Comparison of ENCODE assay signal across 1 cellular context in genomic region chr7:66682350-66683093, GRCh38.
TF ChIP-seq lines count a peak whose summit lies in the region.

No MANE protein-coding gene starts in this region.

TF ChIP-seq in K562, 482 proteins besides CTCF, POLR2A, EP300 and RAD21 (continued from another document and continues in another):
- TF ChIP-seq POLR2G (IDR thresholded peaks at IDR 0.05; ENCODE audit: low read depth, low read length) (peak; percentile 15; the same call in 1 of the 2 replicates), ZNF347 (CRISPR knock-in tag; IDR thresholded peaks at IDR 0.05; ENCODE audit: low read depth) (no peak), GABPB2 (CRISPR knock-in tag; conservative IDR thresholded peaks at IDR 0.05) (no peak), RERE (CRISPR knock-in tag; IDR thresholded peaks at IDR 0.05; ENCODE audit: borderline replicate concordance) (no peak), KHSRP (IDR thresholded peaks at IDR 0.05) (no peak), ZNF384 (IDR thresholded peaks at IDR 0.05; ENCODE audit: low read depth, low read length) (no peak), FOXA3 (CRISPR knock-in tag; conservative IDR thresholded peaks at IDR 0.05 in 1 of 2, IDR thresholded peaks at IDR 0.05 in 1 of 2) (peak in 1 of 2 experiments; percentile 5; a peak in 1 of 4 replicates), HBP1 (CRISPR knock-in tag; IDR thresholded peaks at IDR 0.05) (no peak), KDM5B (IDR thresholded peaks at IDR 0.05; ENCODE audit: insufficient replicate concordance, low read depth, low read length) (no peak), SAP30 (IDR thresholded peaks at IDR 0.05; ENCODE audit: borderline replicate concordance, insufficient read depth, low read depth, low read length, poor library complexity, severe bottlenecking) (peak; percentile 24), NCOA6 (IDR thresholded peaks at IDR 0.05) (peak; percentile 98), PKNOX1 (IDR thresholded peaks at IDR 0.05) (no peak), ELF1 (tag; IDR thresholded peaks at IDR 0.05) (peak; percentile 35), XRCC5 (IDR thresholded peaks at IDR 0.05; ENCODE audit: low read depth, low read length) (no peak), E2F3 (CRISPR knock-in tag; IDR thresholded peaks at IDR 0.05) (no peak), ELF4 (CRISPR knock-in tag; IDR thresholded peaks at IDR 0.05) (no peak), EGR1 (conservative IDR thresholded peaks at IDR 0.05) (peak; percentile 55), E2F6 (IDR thresholded peaks at IDR 0.05; ENCODE audit: borderline replicate concordance in 1 of 2, extremely low read depth in 1 of 2, insufficient read depth in 1 of 2, insufficient read length in 1 of 2, low read depth in 1 of 2, low read length in 1 of 2, poor library complexity in 1 of 2, severe bottlenecking in 1 of 2) (peak in 1 of 2 experiments; percentile 11), PML (IDR thresholded peaks at IDR 0.05; ENCODE audit: low read length) (no peak), SPI1 (IDR thresholded peaks at IDR 0.05; ENCODE audit: borderline replicate concordance, low read depth, low read length) (no peak), CCAR2 (IDR thresholded peaks at IDR 0.05; ENCODE audit: low read depth, low read length) (no peak), CTBP1 (IDR thresholded peaks at IDR 0.05; ENCODE audit: borderline replicate concordance) (peak; percentile 17; the same call in 1 of the 2 replicates), PCBP1 (IDR thresholded peaks at IDR 0.05; ENCODE audit: low read depth, low read length, poor library complexity, severe bottlenecking) (peak; percentile 33), CBX8 (IDR thresholded peaks at IDR 0.05; ENCODE audit: borderline replicate concordance, extremely low read depth, low read depth, low read length, poor library complexity, severe bottlenecking) (no peak), ZNF766 (CRISPR knock-in tag; conservative IDR thresholded peaks at IDR 0.05) (no peak), TARDBP (IDR thresholded peaks at IDR 0.05) (no peak), CREB1 (IDR thresholded peaks at IDR 0.05) (no peak), CREB1 (CRISPR knock-in tag; IDR thresholded peaks at IDR 0.05) (no peak), ZNF717 (CRISPR knock-in tag; IDR thresholded peaks at IDR 0.05) (no peak), CHAMP1 (IDR thresholded peaks at IDR 0.05) (no peak), NCOR1 (IDR thresholded peaks at IDR 0.05) (no peak), NFIC (IDR thresholded peaks at IDR 0.05) (peak; percentile 81), ATF3 (IDR thresholded peaks at IDR 0.05) (no peak), ATF3 (CRISPR knock-in tag; conservative IDR thresholded peaks at IDR 0.05) (no peak), ZBED1 (IDR thresholded peaks at IDR 0.05) (no peak), ZBTB26 (CRISPR knock-in tag; IDR thresholded peaks at IDR 0.05) (no peak), FOXM1 (IDR thresholded peaks at IDR 0.05; ENCODE audit: low read depth) (no peak), FOXM1 (CRISPR knock-in tag; IDR thresholded peaks at IDR 0.05; ENCODE audit: low read depth) (no peak), FOXA1 (IDR thresholded peaks at IDR 0.05; ENCODE audit: borderline replicate concordance) (no peak), PATZ1 (CRISPR knock-in tag; IDR thresholded peaks at IDR 0.05; ENCODE audit: borderline replicate concordance) (no peak), TCF15 (CRISPR knock-in tag; IDR thresholded peaks at IDR 0.05) (no peak), ELF2 (CRISPR knock-in tag; IDR thresholded peaks at IDR 0.05) (no peak), ZBTB7A (IDR thresholded peaks at IDR 0.05; ENCODE audit: borderline replicate concordance, control insufficient read depth, low read depth, low read length) (0 out of 2 replicates have a peak, but pooled peaks have one; percentile 23), ZC3H11A (IDR thresholded peaks at IDR 0.05; ENCODE audit: low read depth, low read length) (no peak), SMAD1 (IDR thresholded peaks at IDR 0.05; ENCODE audit: low read depth, low read length, partially characterized antibody) (no peak), GTF2F1 (IDR thresholded peaks at IDR 0.05; ENCODE audit: low read depth, low read length) (no peak), MYC (IDR thresholded peaks at IDR 0.05; ENCODE audit: low read depth, low read length) (no peak), MYC (CRISPR knock-in tag; IDR thresholded peaks at IDR 0.05; ENCODE audit: borderline replicate concordance, low read depth) (no peak), NR1H2 (CRISPR knock-in tag; IDR thresholded peaks at IDR 0.05) (no peak), ZNF584 (CRISPR knock-in tag; IDR thresholded peaks at IDR 0.05; ENCODE audit: low read depth) (no peak), HLTF (IDR thresholded peaks at IDR 0.05) (0 out of 2 replicates have a peak, but pooled peaks have one; percentile 8), SUPT5H (IDR thresholded peaks at IDR 0.05) (no peak), NONO (IDR thresholded peaks at IDR 0.05; ENCODE audit: low read depth in 2 of 2, low read length in 1 of 2) (peak in 1 of 2 experiments; percentile 21; a peak in 1 of 4 replicates), COPS2 (conservative IDR thresholded peaks at IDR 0.05) (no peak), SMARCC2 (IDR thresholded peaks at IDR 0.05; ENCODE audit: low read depth) (no peak), ZNF12 (CRISPR knock-in tag; IDR thresholded peaks at IDR 0.05) (no peak; the same call in 1 of the 2 replicates), NR2C2 (CRISPR knock-in tag; IDR thresholded peaks at IDR 0.05) (0 out of 2 replicates have a peak, but pooled peaks have one; percentile 8), NR2C2 (tag; IDR thresholded peaks at IDR 0.05) (0 out of 2 replicates have a peak, but pooled peaks have one; percentile 28), TEAD4 (IDR thresholded peaks at IDR 0.05; ENCODE audit: low read length) (no peak), TEAD4 (CRISPR knock-in tag; IDR thresholded peaks at IDR 0.05; ENCODE audit: borderline replicate concordance) (0 out of 2 replicates have a peak, but pooled peaks have one; percentile 17), MTF1 (CRISPR knock-in tag; IDR thresholded peaks at IDR 0.05; ENCODE audit: borderline replicate concordance) (no peak)
